7 cellular contexts compared by ENCODE assay signal in the genomic region with DNA sequence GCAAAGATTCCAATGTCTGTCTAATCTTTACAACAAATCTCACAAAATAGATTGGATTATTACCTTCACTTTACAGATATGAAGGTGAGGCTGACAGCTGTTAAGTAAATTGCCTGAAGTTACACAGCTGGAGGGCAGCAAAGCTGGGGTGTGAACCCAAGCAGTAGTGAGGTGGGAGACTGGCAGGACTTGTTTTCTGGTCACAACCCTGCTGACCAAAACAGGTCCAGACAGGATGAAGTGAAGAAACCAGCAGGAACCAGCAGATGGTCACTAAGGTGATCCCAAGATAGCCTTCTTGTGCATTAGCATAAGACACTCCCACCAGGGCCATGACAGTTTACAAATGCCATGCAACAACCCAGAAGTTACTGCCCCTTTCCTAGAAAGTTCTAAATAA.
DNase-seq lines count a peak whose midpoint lies in the region; FAIRE-seq and TF ChIP-seq lines count a peak whose summit lies in the region.
"Not testable (repeated sequence)": the region's sequence is repeated elsewhere in the genome, so short reads cannot be mapped to it uniquely, and the experiment has no call there.

No MANE protein-coding gene starts in this region.

- not testable (repeated sequence) for H3K4ac ChIP-seq in H1 (replicated peaks; ENCODE audit: insufficient read length, low read depth, low read length)

- not testable (repeated sequence) for H3K4me2 ChIP-seq in H1 (ENCODE audit: insufficient read depth in 1 of 2, low read depth in 2 of 2, low read length in 2 of 2)

- not testable (repeated sequence) for H2BK20ac ChIP-seq in H1 (ENCODE audit: low read length)

- not testable (repeated sequence) for H3K4me3 ChIP-seq in SJCRH30; H1 (ENCODE audit: extremely low read depth in 1 of 4, insufficient read depth in 2 of 4, low read depth in 3 of 4, low read length in 4 of 4)

- H3K23ac ChIP-seq in H1 (ENCODE audit: insufficient read length), result not testable (repeated sequence)

- H3K9ac ChIP-seq in H1 (replicated peaks in 1 of 4; ENCODE audit: extremely low read depth in 1 of 4, low read depth in 3 of 4, low read length in 3 of 4), result not testable (repeated sequence)

- not testable (repeated sequence) for H3K36me3 Mint-ChIP-seq in HFFc6 (ENCODE audit: low read depth)

- H3K23me2 ChIP-seq in H1 (ENCODE audit: low read depth, low read length), result not testable (repeated sequence)

- not testable (repeated sequence) for H4K5ac ChIP-seq in H1 (ENCODE audit: insufficient read length, low read depth, low read length)

- not testable (repeated sequence) for H3K79me2 ChIP-seq in H1 (ENCODE audit: control insufficient read depth in 1 of 2, insufficient read depth in 2 of 2, low read length in 2 of 2)

- TF ChIP-seq RAD21 in H1 (IDR thresholded peaks at IDR 0.05 in 1 of 2, conservative IDR thresholded peaks at IDR 0.05 in 1 of 2; ENCODE audit: low read depth in 2 of 2, low read length in 2 of 2), result not testable (repeated sequence)

- H2AK5ac ChIP-seq in H1 (ENCODE audit: low read depth, low read length), result not testable (repeated sequence)

- not testable (repeated sequence) for H4K20me1 ChIP-seq in H1 (replicated peaks in 1 of 2; ENCODE audit: control insufficient read depth in 1 of 2, insufficient read depth in 2 of 2, low read length in 2 of 2)

- peak; percentile 74 for FAIRE-seq in H1 (lab: Jason Lieb, UNC)

- H3K14ac ChIP-seq in H1 (ENCODE audit: insufficient read length), result not testable (repeated sequence)

- not testable (repeated sequence) for TF ChIP-seq EP300 in H1 (IDR thresholded peaks at IDR 0.05; ENCODE audit: borderline replicate concordance in 1 of 2, low read depth in 2 of 2, low read length in 2 of 2)

- not testable (repeated sequence) for H2BK12ac ChIP-seq in H1 (ENCODE audit: low read depth, low read length)

- not testable (repeated sequence) for H2BK5ac ChIP-seq in H1 (ENCODE audit: low read depth, low read length)

- not testable (repeated sequence) for H2AFZ ChIP-seq in H1 (ENCODE audit: low read length)

- H3K9me3 ChIP-seq in SJCRH30 (replicated peaks); H1 (ENCODE audit: insufficient read depth in 2 of 2, low read depth in 1 of 2, low read length in 1 of 2): not testable (repeated sequence)

- not testable (repeated sequence) for H3K4me1 Mint-ChIP-seq in HFFc6 (ENCODE audit: low read depth)

- H3K27me3 Mint-ChIP-seq in HFFc6 (ENCODE audit: insufficient read depth), result not testable (repeated sequence)

- H3K27ac Mint-ChIP-seq in HFFc6, result peak overlapping the region; percentile 29; the same call in 1 of the 2 replicates

- DNase-seq in DMS53 (lab: John Stamatoyannopoulos, UW) (peak; percentile 8), NCI-H1105 (lab: John Stamatoyannopoulos, UW) (peak; percentile 38), NCI-H748 treated with DMSO at 0.1 percent for 48 hours (lab: John Stamatoyannopoulos, UW) (peak; percentile 36), SJCRH30 (peak; percentile 13 to 40), islet precursor cell (peak; percentile 59)
- not testable (repeated sequence) for DNase-seq in HFFc6; H1 (ENCODE audit: low read depth in 1 of 2, low spot score in 2 of 2)

- not testable (repeated sequence) for H3K9me3 Mint-ChIP-seq in HFFc6

- TF ChIP-seq POLR2A in H1 (IDR thresholded peaks at IDR 0.05; ENCODE audit: control extremely low read depth in 1 of 2, low read depth in 2 of 2, low read length in 2 of 2), result not testable (repeated sequence)

- not testable (repeated sequence) for H3K4me3 Mint-ChIP-seq in HFFc6

- not testable (repeated sequence) for H3K18ac ChIP-seq in H1 (ENCODE audit: extremely low read depth, low read length)

- H3K27me3 ChIP-seq in SJCRH30; H1 (replicated peaks in 1 of 4; ENCODE audit: control insufficient read depth in 3 of 4, extremely low read depth in 1 of 4, insufficient read depth in 3 of 4, low read length in 3 of 4): not testable (repeated sequence)

- CTCF ChIA-PET in H1 (lab: Charles Lee; ENCODE audit: partially characterized antibody), result not testable (repeated sequence)

- not testable (repeated sequence) for H2BK120ac ChIP-seq in H1 (replicated peaks; ENCODE audit: low read depth, low read length)

- not testable (repeated sequence) for TF ChIP-seq CTCF in HFFc6 (IDR thresholded peaks at IDR 0.05); H1 (IDR thresholded peaks at IDR 0.05; ENCODE audit: control extremely low read depth in 1 of 3, insufficient read depth in 1 of 3, low read depth in 1 of 3, low read length in 3 of 3)

- H3K36me3 ChIP-seq in SJCRH30; H1 (ENCODE audit: control insufficient read depth in 2 of 4, insufficient read depth in 4 of 4, low read length in 3 of 4): not testable (repeated sequence)

- H3K56ac ChIP-seq in H1 (replicated peaks; ENCODE audit: insufficient read length, low read depth, low read length), result not testable (repeated sequence)

- not testable (repeated sequence) for H4K8ac ChIP-seq in H1 (ENCODE audit: extremely low read depth, insufficient read depth, low read length)

- H3K79me1 ChIP-seq in H1 (ENCODE audit: low read depth, low read length), result not testable (repeated sequence)

- H4K91ac ChIP-seq in H1 (replicated peaks; ENCODE audit: insufficient read length, low read length), result not testable (repeated sequence)

- H3K4me1 ChIP-seq in SJCRH30; H1 (replicated peaks in 1 of 4; ENCODE audit: control insufficient read depth in 3 of 4, insufficient read depth in 4 of 4, low read length in 3 of 4): not testable (repeated sequence)

- not testable (repeated sequence) for H2BK15ac ChIP-seq in H1 (ENCODE audit: low read length)

- POLR2A ChIA-PET in H1 (lab: Charles Lee; ENCODE audit: partially characterized antibody), result not testable (repeated sequence)

- not testable (repeated sequence) for H3K27ac ChIP-seq in SJCRH30; H1 (ENCODE audit: low read depth, low read length)
